Comparison of ENCODE assay signal across 30 cellular contexts in genomic region chr11:85653048-85653447, GRCh38. TPM values are rescaled to one million over a fixed set of nuclear protein-coding genes. Genes with fewer than 3 reads are reported as not detected.
DNase-seq lines count a peak whose midpoint lies in the region; TF ChIP-seq lines count a peak whose summit lies in the region.
"Had no signal": no experiment of that assay in that cellular context is flagged by ENCODE, and none has a peak within 500 bp of the region (broad histone marks: within the 10 kb centered on the region; RNA-seq: fewer than 3 reads in every experiment).

No MANE protein-coding gene starts in this region.

- peaks cover 23% of the 10 kb centered on the region for H3K36me3 Mint-ChIP-seq in T-helper 2 cell treated with Interferon-gamma antibody and Interleukin-4, amounts not matched to agents 5 μg/mL and 100 μg/mL, for 36 hours (ENCODE audit: low read depth)
- H3K36me3 Mint-ChIP-seq in activated CD4-positive, alpha-beta memory T cell treated with anti-CD3 and anti-CD28 coated beads, Interleukin-2, amount 10 ng/mL, durations not matched to agents 7 days and 5 days (ENCODE audit: low read depth): peaks cover 48% of the 10 kb centered on the region
- H3K36me3 Mint-ChIP-seq in immature natural killer cell: peaks cover 0 to 13% (median 0%) of the 10 kb centered on the region in 3 donors

- no peak for TF ChIP-seq CTCF in 22Rv1 (IDR thresholded peaks at IDR 0.05)

- no peak overlapping the region for H3K4me3 Mint-ChIP-seq in T-helper 2 cell treated with Interferon-gamma antibody and Interleukin-4, amounts not matched to agents 5 μg/mL and 100 μg/mL, for 36 hours
- no peak overlapping the region for H3K4me3 Mint-ChIP-seq in activated CD4-positive, alpha-beta memory T cell treated with anti-CD3 and anti-CD28 coated beads, Interleukin-2, amount 10 ng/mL, durations not matched to agents 7 days and 5 days
- H3K4me3 Mint-ChIP-seq in immature natural killer cell: no peak overlapping the region
- H3K4me3 Mint-ChIP-seq: stimulated activated effector memory CD8-positive, alpha-beta T cell treated with anti-CD3 and anti-CD28 coated beads, Interleukin-12 subunit alpha, Interleukin-12 subunit beta, amount 100 ng/mL, for 72 hours; type B pancreatic cell had no signal

- peaks cover 30% of the 10 kb centered on the region for H3K4me1 Mint-ChIP-seq in T-helper 2 cell treated with Interferon-gamma antibody and Interleukin-4, amounts not matched to agents 5 μg/mL and 100 μg/mL, for 36 hours (ENCODE audit: low read depth)
- H3K4me1 Mint-ChIP-seq in activated CD4-positive, alpha-beta memory T cell treated with anti-CD3 and anti-CD28 coated beads, Interleukin-2, amount 10 ng/mL, durations not matched to agents 7 days and 5 days: peaks cover 53% of the 10 kb centered on the region
- peaks cover 19 to 57% of the 10 kb centered on the region in 2 donors for H3K4me1 Mint-ChIP-seq in immature natural killer cell

- H3K27ac ChIP-seq in 22Rv1: peak overlapping the region; percentile 11; the same call in 1 of the 2 replicates
- H3K27ac ChIP-seq: ascending aorta, C4-2B, colonic mucosa, epithelial cell of prostate, hepatocyte, lower lobe of right lung, pancreas had no signal

- H3K27me3 ChIP-seq in MG63: no peaks in the 10 kb centered on the region
- H3K27me3 ChIP-seq: ascending aorta, colonic mucosa, hepatocyte, pancreas had no signal

- H3K27me3 Mint-ChIP-seq in T-helper 2 cell treated with Interferon-gamma antibody and Interleukin-4, amounts not matched to agents 5 μg/mL and 100 μg/mL, for 36 hours (ENCODE audit: low read depth): no peaks in the 10 kb centered on the region
- no peaks in the 10 kb centered on the region for H3K27me3 Mint-ChIP-seq in activated CD4-positive, alpha-beta memory T cell treated with anti-CD3 and anti-CD28 coated beads, Interleukin-2, amount 10 ng/mL, durations not matched to agents 7 days and 5 days
- peaks cover 0 to 3% (median 0%) of the 10 kb centered on the region in 3 donors for H3K27me3 Mint-ChIP-seq in immature natural killer cell (ENCODE audit: low read depth in 3 of 3)
- H3K27me3 Mint-ChIP-seq: type B pancreatic cell had no signal

- peak overlapping the region; percentile 22 for H3K27ac Mint-ChIP-seq in T-helper 2 cell treated with Interferon-gamma antibody and Interleukin-4, amounts not matched to agents 5 μg/mL and 100 μg/mL, for 36 hours
- H3K27ac Mint-ChIP-seq in activated CD4-positive, alpha-beta memory T cell treated with anti-CD3 and anti-CD28 coated beads, Interleukin-2, amount 10 ng/mL, durations not matched to agents 7 days and 5 days: peak overlapping the region; percentile 42
- H3K27ac Mint-ChIP-seq in immature natural killer cell: peak overlapping the region in 4 of 6 donors; percentile 3 to 76 (median 43)
- H3K27ac Mint-ChIP-seq: type B pancreatic cell had no signal

- no peaks in the 10 kb centered on the region for H3K9me3 Mint-ChIP-seq in T-helper 2 cell treated with Interferon-gamma antibody and Interleukin-4, amounts not matched to agents 5 μg/mL and 100 μg/mL, for 36 hours
- H3K9me3 Mint-ChIP-seq in activated CD4-positive, alpha-beta memory T cell treated with anti-CD3 and anti-CD28 coated beads, Interleukin-2, amount 10 ng/mL, durations not matched to agents 7 days and 5 days: no peaks in the 10 kb centered on the region
- H3K9me3 Mint-ChIP-seq in immature natural killer cell: no peaks in the 10 kb centered on the region
- H3K9me3 Mint-ChIP-seq: stimulated activated effector memory CD8-positive, alpha-beta T cell treated with anti-CD3 and anti-CD28 coated beads, Interleukin-12 subunit alpha, Interleukin-12 subunit beta, amount 100 ng/mL, for 72 hours; type B pancreatic cell had no signal

- no peak for DNase-seq in T-helper 2 cell treated with Interferon-gamma antibody and Interleukin-4, amounts not matched to agents 5 μg/mL and 100 μg/mL, for 36 hours (ENCODE audit: low spot score)
- DNase-seq in T-helper 2 cell: no peak
- DNase-seq in activated CD4-positive, alpha-beta memory T cell treated with anti-CD3 and anti-CD28 coated beads, Interleukin-2, amount 10 ng/mL, durations not matched to agents 7 days and 5 days: no peak
- no peak for DNase-seq in immature natural killer cell
- DNase-seq in DMS153 treated with DMSO at 0.1 percent for 48 hours (lab: John Stamatoyannopoulos, UW; ENCODE audit: unreplicated experiment): no peak
- no peak for DNase-seq in MG63
- DNase-seq in NOMO-1 treated with dmso at 0.1 percent for 144 hours (lab: John Stamatoyannopoulos, UW; ENCODE audit: unreplicated experiment): no peak
- DNase-seq: activated CD8-positive, alpha-beta memory T cell treated with anti-CD3 and anti-CD28 coated beads for 24 hours; activated naive CD4-positive, alpha-beta T cell treated with Interleukin-2 at 50 U/mL for 16 hours; activated T-cell treated with anti-CD3 and anti-CD28 coated beads, Interleukin-2, amount 50 U/mL, for 1 hour; Caco-2; colonic mucosa; effector CD8-positive, alpha-beta T cell; lower lobe of right lung; NCI-H1694; NCI-H82; pancreas; stimulated activated CD4-positive, alpha-beta T cell treated with anti-CD3 and anti-CD28 coated beads, Interleukin-15, amount 100 ng/mL, for 24 hours; stimulated activated CD4-positive, alpha-beta T cell treated with anti-CD3 and anti-CD28 coated beads, Interleukin-4, amount 100 ng/mL, for 4 hours had no signal

- no peak overlapping the region for H3K4me3 ChIP-seq in MG63
- H3K4me3 ChIP-seq: ascending aorta, colonic mucosa, hepatocyte, lower lobe of right lung, pancreas had no signal

- no peaks in the 10 kb centered on the region for H3K9me3 ChIP-seq in MG63
- H3K9me3 ChIP-seq: ascending aorta, Caco-2, colonic mucosa, lower lobe of right lung, pancreas had no signal

- POLR2A ChIA-PET in activated CD4-positive, alpha-beta memory T cell treated with anti-CD3 and anti-CD28 coated beads, Interleukin-2, amount 10 ng/mL, durations not matched to agents 7 days and 5 days (lab: Charles Lee): interaction anchor here (1.6 to 11.1 kb wide), 2 partner anchors 10 to 25 kb away, joined by 4 to 220 read pairs; partner anchors contain the start of genes CREBZF and TMEM126B

- H3K36me3 ChIP-seq in MG63: peaks cover 60% of the 10 kb centered on the region

- CTCF ChIA-PET in activated CD4-positive, alpha-beta memory T cell treated with anti-CD3 and anti-CD28 coated beads, Interleukin-2, amount 10 ng/mL, durations not matched to agents 7 days and 5 days (lab: Charles Lee): interaction anchor here (1.1 kb wide), 1 partner anchor 15 kb away, joined by 3 read pairs; no protein-coding TSS in a partner anchor

RNA-seq across cellular contexts. Expression of gene TMEM126A, which starts 5.3 kb away (rescaled TPM):
- 10 to 100 TPM; 31.8 to 35.6 TPM for total RNA-seq in activated CD4-positive, alpha-beta memory T cell treated with anti-CD3 and anti-CD28 coated beads, Interleukin-2, amount 10 ng/mL, durations not matched to agents 7 days and 5 days
- polyA plus RNA-seq in immature natural killer cell: 10 to 100 TPM; 60.9 to 85.2 (median 62.0) TPM
- 63.7 and 84.1 TPM in 2 replicates for total RNA-seq in MG63 (2014; rRNA removed; shearing (Covaris generic); ENCODE audit: low replicate concordance)

RNA-seq across cellular contexts. Expression of gene CREBZF, which starts 11.9 kb away (rescaled TPM):
- 10 to 100 TPM; 66.0 to 68.4 TPM for total RNA-seq in activated CD4-positive, alpha-beta memory T cell treated with anti-CD3 and anti-CD28 coated beads, Interleukin-2, amount 10 ng/mL, durations not matched to agents 7 days and 5 days
- polyA plus RNA-seq in immature natural killer cell: 10 to 100 TPM in 2 of 3 donors, 1 to 10 TPM in 1; 8.5 to 22.5 (median 11.4) TPM
- 31.8 and 34.4 TPM in 2 replicates for total RNA-seq in MG63 (2014; rRNA removed; shearing (Covaris generic); ENCODE audit: low replicate concordance)

RNA-seq across cellular contexts. Expression of gene TMEM126B, which starts 24.7 kb away (rescaled TPM):
- 10 to 100 TPM; 48.8 to 50.3 TPM for total RNA-seq in activated CD4-positive, alpha-beta memory T cell treated with anti-CD3 and anti-CD28 coated beads, Interleukin-2, amount 10 ng/mL, durations not matched to agents 7 days and 5 days
- 100 to 1,000 TPM in 1 of 3 donors, 10 to 100 TPM in 2; 67.0 to 101 (median 68.9) TPM for polyA plus RNA-seq in immature natural killer cell
- 39.6 and 65.9 TPM in 2 replicates for total RNA-seq in MG63 (2014; rRNA removed; shearing (Covaris generic); ENCODE audit: low replicate concordance)

RNA-seq across cellular contexts. Expression of gene DLG2, which starts 25.9 kb away (rescaled TPM):
- total RNA-seq in activated CD4-positive, alpha-beta memory T cell treated with anti-CD3 and anti-CD28 coated beads, Interleukin-2, amount 10 ng/mL, durations not matched to agents 7 days and 5 days: 1 to 10 TPM; 1.3 to 1.7 TPM
- 1 to 10 TPM in 2 of 3 donors, under 1 TPM in 1; 0.57 to 1.9 (median 1.2) TPM for polyA plus RNA-seq in immature natural killer cell
- total RNA-seq in MG63 (2014; rRNA removed; shearing (Covaris generic); ENCODE audit: low replicate concordance): 0.10 TPM in 1 of 2 replicates, not detected in the other

RNA-seq across cellular contexts. Expression of gene CCDC89, which starts 32.9 kb away (rescaled TPM):
- total RNA-seq in activated CD4-positive, alpha-beta memory T cell treated with anti-CD3 and anti-CD28 coated beads, Interleukin-2, amount 10 ng/mL, durations not matched to agents 7 days and 5 days: 1 to 10 TPM; 1.1 to 1.7 TPM
- polyA plus RNA-seq in immature natural killer cell: not detected
- not detected in 2 replicates for total RNA-seq in MG63 (2014; rRNA removed; shearing (Covaris generic); ENCODE audit: low replicate concordance)
- total RNA-seq: mononuclear cell, NCI-H460, RPMI7951 had no signal
- polyA plus RNA-seq: neural cell had no signal
